In the genomic region with DNA sequence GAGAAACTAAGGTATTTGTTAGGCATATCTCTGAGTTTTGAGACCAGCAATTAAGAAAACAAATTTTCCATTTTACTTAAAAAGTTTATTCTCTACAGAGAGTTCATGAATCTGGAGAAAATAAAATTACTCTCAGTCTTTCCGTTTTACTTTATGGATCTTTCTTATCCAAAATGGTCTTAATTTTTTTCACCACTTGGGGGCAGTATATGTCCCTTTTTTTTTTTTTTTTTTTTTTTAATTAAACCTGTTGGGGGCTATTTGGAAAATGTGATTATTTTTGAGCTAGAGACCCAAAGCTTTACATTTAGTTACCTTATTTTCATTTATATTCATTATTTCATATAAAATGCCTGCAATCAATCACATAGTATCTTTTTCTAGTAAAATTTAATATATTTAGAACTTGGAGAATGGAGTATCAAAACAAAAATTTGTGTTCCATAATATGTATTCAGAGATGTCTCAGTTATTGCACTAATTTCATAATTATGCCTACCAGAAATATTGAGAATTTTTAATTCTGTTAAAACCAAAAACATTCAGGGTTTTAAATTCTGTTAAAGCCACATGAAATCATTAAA, we compare ENCODE assay signal across 8 cellular contexts. TPM values are rescaled to one million over a fixed set of nuclear protein-coding genes. Genes with fewer than 3 reads are reported as not detected.
DNase-seq lines count a peak whose midpoint lies in the region; ATAC-seq and TF ChIP-seq lines count a peak whose summit lies in the region.

No MANE protein-coding gene starts in this region.

- H3K4me3 ChIP-seq in epithelial cell of proximal tubule (ENCODE audit: low read depth, low read length): no peak overlapping the region

- TF ChIP-seq CTCF in epithelial cell of proximal tubule (conservative IDR thresholded peaks at IDR 0.05; ENCODE audit: low read depth, low read length): peak; percentile 46

- no peak for ATAC-seq in GM21528 (IDR thresholded peaks at IDR 0.05; ENCODE audit: low FRiP score, unreplicated experiment)

- DNase-seq in DMS53 (lab: John Stamatoyannopoulos, UW) (peak; percentile 1), DMS53 treated with DMSO at 0.1 percent for 48 hours (lab: John Stamatoyannopoulos, UW; ENCODE audit: unreplicated experiment) (no peak), NCI-H460 (ENCODE audit: extremely low read depth, low read depth) (peak; percentile 8), epithelial cell of proximal tubule (ENCODE audit: low read depth) (no peak), retina (peak; percentile 26), Ammon's horn (ENCODE audit: low spot score) (no peak)
- no peak for DNase-seq in stimulated activated CD4-positive, alpha-beta T cell treated with anti-CD3 and anti-CD28 coated beads, Interleukin-2, amount 100 ng/mL, for 24 hours

RNA-seq across cellular contexts. Expression of a gene that starts 27.1 kb away (rescaled TPM):
- total RNA-seq in NCI-H460 (2014; rRNA removed; shearing (Covaris generic)): 15.2 and 15.3 TPM in 2 replicates
- polyA plus RNA-seq in NCI-H460 (2014; cell fraction: nucleus; rRNA removed): 9.9 and 11.3 TPM in 2 replicates
- total RNA-seq in epithelial cell of proximal tubule: 13.1 and 17.4 TPM in 2 replicates

RNA-seq across cellular contexts. Expression of a gene that starts 27.3 kb away (rescaled TPM):
- 31.9 and 35.3 TPM in 2 replicates for total RNA-seq in NCI-H460 (2014; rRNA removed; shearing (Covaris generic))
- 12.7 and 17.0 TPM in 2 replicates for polyA plus RNA-seq in NCI-H460 (2014; cell fraction: nucleus; rRNA removed)
- 27.4 and 28.8 TPM in 2 replicates for total RNA-seq in epithelial cell of proximal tubule

Comparison
In these comparisons a context has a peak if more than half of its experiments do, and no peak if none do; other contexts are left out.
1. DNase-seq: peak in DMS53 (single experiment), NCI-H460 (single experiment) and retina (single experiment); none in DMS53 treated with DMSO at 0.1 percent for 48 hours (single experiment), epithelial cell of proximal tubule (single experiment), stimulated activated CD4-positive, alpha-beta T cell treated with anti-CD3 and anti-CD28 coated beads, Interleukin-2, amount 100 ng/mL, for 24 hours (0 of 2) and Ammon's horn (single experiment).